In genomic region chr21:17607684-17608083, GRCh38 we compare ENCODE assay signal across 17 cellular contexts. TPM values are rescaled to one million over a fixed set of nuclear protein-coding genes. Genes with fewer than 3 reads are reported as not detected.
DNase-seq lines count a peak whose midpoint lies in the region; ATAC-seq, FAIRE-seq and TF ChIP-seq lines count a peak whose summit lies in the region.
"Had no signal": no experiment of that assay in that cellular context is flagged by ENCODE, and none has a peak within 500 bp of the region (broad histone marks: within the 10 kb centered on the region; RNA-seq: fewer than 3 reads in every experiment).

No MANE protein-coding gene starts in this region.

- no peak overlapping the region for H3K4me3 ChIP-seq in GM23338
- H3K4me3 ChIP-seq in astrocyte (ENCODE audit: insufficient read depth, low read depth, low read length) = no peak overlapping the region
- H3K4me3 ChIP-seq: MG63, Peyer's patch, thyroid gland had no signal

- H4K20me1 ChIP-seq in GM23338 (replicated peaks; ENCODE audit: insufficient read depth) = peaks cover 10% of the 10 kb centered on the region
- H4K20me1 ChIP-seq in astrocyte (ENCODE audit: insufficient read depth, low read length) = peaks cover 8% of the 10 kb centered on the region

- no peak overlapping the region for H3K9ac ChIP-seq in astrocyte (ENCODE audit: low read length)

- H3K79me2 ChIP-seq in GM23338 (replicated peaks; ENCODE audit: insufficient read depth) (peaks cover 54% of the 10 kb centered on the region), astrocyte (ENCODE audit: insufficient read depth, low read length) (peaks cover 80% of the 10 kb centered on the region)

- DNase-seq in GM23338 (ENCODE audit: low spot score) = no peak
- no peak for DNase-seq in astrocyte (ENCODE audit: low read depth)
- DNase-seq in iris pigment epithelial cell (ENCODE audit: low read depth) = peak; percentile 5
- DNase-seq in NCI-H510A (lab: John Stamatoyannopoulos, UW) = no peak
- DNase-seq in Ammon's horn (ENCODE audit: low spot score) = no peak
- DNase-seq: activated B cell treated with CpG ODN at 0.5 μM for 24 hours, C1 segment of cervical spinal cord, MG63, NCI-H2029 treated with DMSO at 0.1 percent for 48 hours, NCI-H774, Peyer's patch, thyroid gland had no signal

- H3K9me3 Mint-ChIP-seq in GM23338 (no peaks in the 10 kb centered on the region), astrocyte (ENCODE audit: unreplicated experiment) (no peaks in the 10 kb centered on the region)
- H3K9me3 Mint-ChIP-seq: activated B cell treated with CpG ODN at 0.5 μM for 24 hours; central memory CD8-positive, alpha-beta T cell; memory B cell had no signal

- no peak for FAIRE-seq in astrocyte (lab: Jason Lieb, UNC)

- no peaks in the 10 kb centered on the region for H3K9me2 ChIP-seq in GM23338 (ENCODE audit: insufficient read depth)

- H3K27me3 Mint-ChIP-seq in GM23338 (ENCODE audit: insufficient read depth, low read depth, poor library complexity) (peaks cover 7% of the 10 kb centered on the region), astrocyte (ENCODE audit: low read depth, unreplicated experiment) (no peaks in the 10 kb centered on the region)
- H3K27me3 Mint-ChIP-seq: activated B cell treated with CpG ODN at 0.5 μM for 24 hours; central memory CD8-positive, alpha-beta T cell; memory B cell had no signal

- H2AFZ ChIP-seq in GM23338 (no peak overlapping the region), astrocyte (ENCODE audit: low read depth, low read length) (no peak overlapping the region)

- H3K27ac Mint-ChIP-seq in GM23338 (peak overlapping the region; percentile 82), astrocyte (ENCODE audit: unreplicated experiment) (peak overlapping the region; percentile 80)
- H3K27ac Mint-ChIP-seq: activated B cell treated with CpG ODN at 0.5 μM for 24 hours, memory B cell had no signal

- H3K27me3 ChIP-seq in GM23338 (ENCODE audit: insufficient read depth) (peaks cover 6% of the 10 kb centered on the region), astrocyte (ENCODE audit: insufficient read depth, low read length) (no peaks in the 10 kb centered on the region)
- H3K27me3 ChIP-seq: MG63, Peyer's patch, thyroid gland had no signal

- H3K36me3 Mint-ChIP-seq in GM23338 (ENCODE audit: low read depth) = peaks cover 54% of the 10 kb centered on the region
- H3K36me3 Mint-ChIP-seq in astrocyte (ENCODE audit: low read depth, unreplicated experiment) = peaks cover 13% of the 10 kb centered on the region

- H3K4me1 Mint-ChIP-seq in GM23338 = peaks cover 13% of the 10 kb centered on the region
- peaks cover 30% of the 10 kb centered on the region for H3K4me1 Mint-ChIP-seq in astrocyte (ENCODE audit: low read depth, unreplicated experiment)

- ATAC-seq in GM23338 (no peak), HG02884 (IDR thresholded peaks at IDR 0.05; ENCODE audit: unreplicated experiment) (no peak), HG03175 (IDR thresholded peaks at IDR 0.05; ENCODE audit: unreplicated experiment) (no peak)

- H3K36me3 ChIP-seq in GM23338 (ENCODE audit: insufficient read depth) = peaks cover 6% of the 10 kb centered on the region; the same call in 1 of the 2 replicates
- H3K36me3 ChIP-seq in astrocyte (ENCODE audit: insufficient read depth, low read length) = peaks cover 25% of the 10 kb centered on the region

- H3K27ac ChIP-seq in C4-2B (peak overlapping the region; percentile 41; the same call in 1 of the 2 replicates), GM23338 (ENCODE audit: low read depth) (no peak overlapping the region), astrocyte (ENCODE audit: low read depth, low read length) (no peak overlapping the region)
- H3K27ac ChIP-seq: Peyer's patch, thyroid gland had no signal

- no peak overlapping the region for H3K4me2 ChIP-seq in GM23338
- H3K4me2 ChIP-seq in astrocyte (ENCODE audit: low read length) = no peak overlapping the region

- H3K9me3 ChIP-seq in astrocyte (ENCODE audit: insufficient read depth, low read depth, low read length) = no peaks in the 10 kb centered on the region
- H3K9me3 ChIP-seq: MG63, Peyer's patch, thyroid gland had no signal

- TF ChIP-seq CTCF in C4-2B (conservative IDR thresholded peaks at IDR 0.05) (no peak), GM23338 (conservative IDR thresholded peaks at IDR 0.05; ENCODE audit: low read depth in 2 of 2) (no peak), astrocyte (IDR thresholded peaks at IDR 0.05; ENCODE audit: insufficient read depth, low read depth, low read length) (no peak)

- no peaks in the 10 kb centered on the region for H3F3A ChIP-seq in GM23338 (replicated peaks; ENCODE audit: low read depth)

- H3K4me1 ChIP-seq in GM23338 (ENCODE audit: insufficient read depth) (peaks cover 11% of the 10 kb centered on the region), astrocyte (ENCODE audit: insufficient read depth, low read length) (peaks cover 9% of the 10 kb centered on the region)

- H3K4me3 Mint-ChIP-seq in GM23338 (no peak overlapping the region), astrocyte (ENCODE audit: unreplicated experiment) (no peak overlapping the region)
- H3K4me3 Mint-ChIP-seq: activated B cell treated with CpG ODN at 0.5 μM for 24 hours; central memory CD8-positive, alpha-beta T cell; memory B cell had no signal

TF ChIP-seq in GM23338, 12 proteins besides CTCF, POLR2A, EP300 and RAD21:
- TF ChIP-seq JUNB (IDR thresholded peaks at IDR 0.05; ENCODE audit: unreplicated experiment) (no peak), NANOG (IDR thresholded peaks at IDR 0.05; ENCODE audit: borderline replicate concordance) (no peak), EZH2 (IDR thresholded peaks at IDR 0.05; ENCODE audit: low read depth, unreplicated experiment) (no peak), ETS1 (IDR thresholded peaks at IDR 0.05) (no peak)

RNA-seq across cellular contexts. Expression of gene BTG3, which starts 5.0 kb away (rescaled TPM):
- 20.4 and 24.0 TPM in 2 replicates for total RNA-seq in GM23338 (2014; rRNA removed; shearing (Covaris generic))
- 39.7 and 43.8 TPM in 2 replicates for polyA plus RNA-seq in GM23338 (2016; fragmentation: Nextera tagmentation; extraction: Ambion mirVana)
- total RNA-seq in astrocyte = 43.9 and 45.5 TPM in 2 replicates
